16 cellular contexts compared by ENCODE assay signal in genomic region chr2:222912776-222913175, GRCh38.
A peak's percentile ranks its signal among the peaks of the same experiment; 100 is the strongest.
DNase-seq lines count a peak whose midpoint lies in the region; ATAC-seq and TF ChIP-seq lines count a peak whose summit lies in the region.
"Had no signal": no experiment of that assay in that cellular context is flagged by ENCODE, and none has a peak within 500 bp of the region (broad histone marks: within the 10 kb centered on the region; RNA-seq: fewer than 3 reads in every experiment).

No MANE protein-coding gene starts in this region.

- peak overlapping the region; percentile 29; the same call in 1 of the 2 replicates for H3K27ac ChIP-seq in SK-N-MC
- H3K27ac ChIP-seq in parathyroid adenoma, result peak overlapping the region; percentile 31

- no peak overlapping the region for H3K27ac Mint-ChIP-seq in activated T-cell treated with anti-CD3 and anti-CD28 coated beads, Interleukin-2, amount 50 U/mL, for 24 hours

- TF ChIP-seq CTCF in GM06990 (IDR thresholded peaks at IDR 0.05; ENCODE audit: insufficient read depth, low read length, poor library complexity, severe bottlenecking) (no peak), parathyroid adenoma (IDR thresholded peaks at IDR 0.05) (no peak)

- peak; percentile 11 for ATAC-seq in GM21447 (IDR thresholded peaks at IDR 0.05; ENCODE audit: unreplicated experiment)
- ATAC-seq: Panc1 had no signal

- no peak overlapping the region for H3K4me2 ChIP-seq in parathyroid adenoma (ENCODE audit: low read length)

- no peak overlapping the region for H3K4me3 Mint-ChIP-seq in activated T-cell treated with anti-CD3 and anti-CD28 coated beads, Interleukin-2, amount 50 U/mL, for 24 hours
- H3K4me3 Mint-ChIP-seq: nephron progenitor cell had no signal

- H3K4me1 ChIP-seq in parathyroid adenoma, result peaks cover 35% of the 10 kb centered on the region

- H3K9me3 ChIP-seq in SK-N-MC (ENCODE audit: low read depth, low read length) (no peaks in the 10 kb centered on the region), parathyroid adenoma (ENCODE audit: control insufficient read depth, low read length) (no peaks in the 10 kb centered on the region)
- H3K9me3 ChIP-seq: BE2C had no signal

- DNase-seq in GM06990 (ENCODE audit: extremely low read depth, insufficient read length) (no peak), SK-N-MC (ENCODE audit: low read depth, low spot score) (no peak), NCI-H510A treated with DMSO at 0.1 percent for 48 hours (lab: John Stamatoyannopoulos, UW) (no peak), NCI-H2081 treated with DMSO at 0.1 percent for 48 hours (lab: John Stamatoyannopoulos, UW) (no peak), SHP77 treated with DMSO at 0.1 percent for 48 hours (lab: John Stamatoyannopoulos, UW) (no peak)
- DNase-seq in activated T-cell treated with anti-CD3 and anti-CD28 coated beads, Interleukin-2, amount 50 U/mL, for 24 hours, result no peak
- DNase-seq: activated naive CD4-positive, alpha-beta T cell; BE2C; DMS153; NCI-H1694; NCI-H446; nephron progenitor cell; stimulated activated CD4-positive, alpha-beta T cell treated with anti-CD3 and anti-CD28 coated beads, Interleukin-4, amount 100 ng/mL, for 24 hours had no signal

- H3K9me3 Mint-ChIP-seq in activated T-cell treated with anti-CD3 and anti-CD28 coated beads, Interleukin-2, amount 50 U/mL, for 24 hours, result no peaks in the 10 kb centered on the region
- H3K9me3 Mint-ChIP-seq: nephron progenitor cell had no signal

- no peaks in the 10 kb centered on the region for H3K27me3 ChIP-seq in GM06990 (replicated peaks; ENCODE audit: control insufficient read depth, insufficient read depth, low read length)
- H3K27me3 ChIP-seq in parathyroid adenoma (ENCODE audit: control insufficient read depth, insufficient read depth, low read length), result no peaks in the 10 kb centered on the region
- H3K27me3 ChIP-seq: BE2C had no signal

- peaks cover 60% of the 10 kb centered on the region for H3K79me2 ChIP-seq in parathyroid adenoma

- H3K36me3 ChIP-seq in GM06990 (ENCODE audit: control insufficient read depth, insufficient read depth, low read length) (peaks cover 2% of the 10 kb centered on the region), SK-N-MC (ENCODE audit: insufficient read depth, low read length) (peaks cover 21% of the 10 kb centered on the region), parathyroid adenoma (ENCODE audit: control insufficient read depth, insufficient read depth, low read length) (no peaks in the 10 kb centered on the region)

- peaks cover 59% of the 10 kb centered on the region for H3K36me3 Mint-ChIP-seq in activated T-cell treated with anti-CD3 and anti-CD28 coated beads, Interleukin-2, amount 50 U/mL, for 24 hours (ENCODE audit: low read depth)

- peaks cover 33% of the 10 kb centered on the region for H3K4me1 Mint-ChIP-seq in activated T-cell treated with anti-CD3 and anti-CD28 coated beads, Interleukin-2, amount 50 U/mL, for 24 hours (ENCODE audit: low read depth)

- no peaks in the 10 kb centered on the region for H3K27me3 Mint-ChIP-seq in activated T-cell treated with anti-CD3 and anti-CD28 coated beads, Interleukin-2, amount 50 U/mL, for 24 hours

- no peak overlapping the region for H2AFZ ChIP-seq in parathyroid adenoma

- no peak overlapping the region for H3K9ac ChIP-seq in SK-N-MC (ENCODE audit: insufficient read length)
- H3K9ac ChIP-seq in parathyroid adenoma, result no peak overlapping the region

- H3K4me3 ChIP-seq in GM06990 (replicated peaks; ENCODE audit: low read depth, low read length), result peak overlapping the region; percentile 29
- no peak overlapping the region for H3K4me3 ChIP-seq in SK-N-MC
- no peak overlapping the region for H3K4me3 ChIP-seq in parathyroid adenoma (ENCODE audit: low read depth, low read length)
